8 cellular contexts compared by ENCODE assay signal in the genomic region with DNA sequence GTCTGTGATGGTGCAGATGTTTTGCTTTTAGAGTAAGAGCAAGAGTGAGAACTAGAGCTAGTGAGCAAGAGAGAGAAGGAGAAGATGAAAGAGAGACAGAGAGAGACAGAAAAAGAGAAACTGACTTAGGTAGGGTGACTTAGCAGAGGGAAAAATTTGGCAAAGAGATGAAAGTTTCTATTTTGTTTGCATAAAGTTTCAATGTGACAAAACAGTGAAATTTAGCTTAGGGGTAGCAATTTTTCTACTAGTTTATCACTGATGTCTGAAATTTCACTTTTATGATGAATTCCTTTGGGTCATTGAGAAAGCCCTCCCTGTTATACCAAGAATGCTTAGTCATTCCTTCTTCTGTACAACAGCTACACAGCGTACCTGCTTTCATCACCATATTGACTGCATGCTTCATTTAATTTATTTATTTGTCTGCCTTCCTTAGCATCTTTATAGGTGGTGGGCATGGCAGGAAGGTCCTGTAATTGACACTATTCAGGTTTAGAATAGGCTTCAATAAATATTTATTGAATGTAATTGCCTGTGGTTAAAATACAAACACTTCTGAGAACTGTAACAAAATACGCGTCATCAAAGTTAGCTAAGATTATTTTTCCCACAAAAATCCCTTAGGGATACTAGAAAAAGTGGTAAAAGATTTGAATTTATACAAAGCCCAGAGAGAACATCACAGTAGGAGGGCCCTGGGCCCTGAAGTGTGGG. TPM values are rescaled to one million over a fixed set of nuclear protein-coding genes. Genes with fewer than 3 reads are reported as not detected.
DNase-seq lines count a peak whose midpoint lies in the region; ATAC-seq and TF ChIP-seq lines count a peak whose summit lies in the region.

No MANE protein-coding gene starts in this region.

- no peaks in the 10 kb centered on the region for H3K36me3 Mint-ChIP-seq in CD4-positive, CD25-positive, alpha-beta regulatory T cell
- H3K36me3 Mint-ChIP-seq in T-helper 2 cell treated with Interferon-gamma antibody and Interleukin-4, amounts not matched to agents 5 μg/mL and 100 μg/mL, for 36 hours (ENCODE audit: low read depth) = no peaks in the 10 kb centered on the region
- H3K36me3 Mint-ChIP-seq in nephron progenitor cell (ENCODE audit: low read depth) = no peaks in the 10 kb centered on the region

- intact Hi-C loops in spleen (cut with DNase I; ENCODE audit: low total_unique reads) = no loop called here

- H3K9me3 Mint-ChIP-seq in CD4-positive, CD25-positive, alpha-beta regulatory T cell = no peaks in the 10 kb centered on the region
- no peaks in the 10 kb centered on the region for H3K9me3 Mint-ChIP-seq in T-helper 2 cell treated with Interferon-gamma antibody and Interleukin-4, amounts not matched to agents 5 μg/mL and 100 μg/mL, for 36 hours
- no peaks in the 10 kb centered on the region for H3K9me3 Mint-ChIP-seq in nephron progenitor cell

- H3K27ac ChIP-seq in CD4-positive, CD25-positive, alpha-beta regulatory T cell (ENCODE audit: insufficient read depth, low read length, poor library complexity, severe bottlenecking) = no peak overlapping the region
- H3K27ac ChIP-seq in spleen = peak overlapping the region in 4 of 8 donors; percentile 24 to 76 (median 64)

- H3K36me3 ChIP-seq in CD4-positive, CD25-positive, alpha-beta regulatory T cell (ENCODE audit: control insufficient read depth, insufficient read depth, low read length) = no peaks in the 10 kb centered on the region
- no peaks in the 10 kb centered on the region for H3K36me3 ChIP-seq in spleen

- H3K4me1 ChIP-seq in CD4-positive, CD25-positive, alpha-beta regulatory T cell (ENCODE audit: control insufficient read depth, insufficient read depth, low read length, poor library complexity, severe bottlenecking) = peaks cover 39% of the 10 kb centered on the region
- peaks cover 0 to 61% (median 39%) of the 10 kb centered on the region in 6 donors for H3K4me1 ChIP-seq in spleen

- peak in 1 of 2 donors; percentile 40 for ATAC-seq in CD4-positive, CD25-positive, alpha-beta regulatory T cell (ENCODE audit: low read depth in 2 of 2)
- ATAC-seq in GM18907 (IDR thresholded peaks at IDR 0.05; ENCODE audit: unreplicated experiment) (peak; percentile 61), HG03039 (IDR thresholded peaks at IDR 0.05; ENCODE audit: unreplicated experiment) (peak; percentile 66)

- H3K4me3 ChIP-seq in CD4-positive, CD25-positive, alpha-beta regulatory T cell (ENCODE audit: low read depth, low read length) = peak overlapping the region; percentile 56
- H3K4me3 ChIP-seq in spleen = no peak overlapping the region

- peak overlapping the region; percentile 29 to 79 (median 29) for H3K27ac Mint-ChIP-seq in CD4-positive, CD25-positive, alpha-beta regulatory T cell
- H3K27ac Mint-ChIP-seq in T-helper 2 cell treated with Interferon-gamma antibody and Interleukin-4, amounts not matched to agents 5 μg/mL and 100 μg/mL, for 36 hours = peak overlapping the region; percentile 81
- peak overlapping the region; percentile 3 for H3K27ac Mint-ChIP-seq in nephron progenitor cell

- DNase-seq in CD4-positive, CD25-positive, alpha-beta regulatory T cell = peak in 1 of 3 donors; percentile 54
- no peak for DNase-seq in T-helper 2 cell treated with Interferon-gamma antibody and Interleukin-4, amounts not matched to agents 5 μg/mL and 100 μg/mL, for 36 hours (ENCODE audit: low spot score)
- DNase-seq in nephron progenitor cell (no peak), spleen (no peak), SW 1271 (lab: John Stamatoyannopoulos, UW) (no peak)
- DNase-seq in activated CD4-positive, alpha-beta T cell treated with anti-CD3 and anti-CD28 coated beads for 1 hour = no peak

- H3K4me1 Mint-ChIP-seq in CD4-positive, CD25-positive, alpha-beta regulatory T cell = peaks cover 28 to 53% (median 42%) of the 10 kb centered on the region in 4 donors
- peaks cover 47% of the 10 kb centered on the region for H3K4me1 Mint-ChIP-seq in T-helper 2 cell treated with Interferon-gamma antibody and Interleukin-4, amounts not matched to agents 5 μg/mL and 100 μg/mL, for 36 hours (ENCODE audit: low read depth)
- peaks cover 5% of the 10 kb centered on the region for H3K4me1 Mint-ChIP-seq in nephron progenitor cell

- H3K27me3 ChIP-seq in CD4-positive, CD25-positive, alpha-beta regulatory T cell (ENCODE audit: control insufficient read depth, insufficient read depth, low read length) = no peaks in the 10 kb centered on the region
- H3K27me3 ChIP-seq in spleen (replicated peaks in 1 of 7) = no peaks in the 10 kb centered on the region

- no peak for TF ChIP-seq POLR2A in spleen (IDR thresholded peaks at IDR 0.05)

- WGBS in spleen, 5 donors = 58 to 78% (median 65%) methylated on average over 3 of the region's 3 CpGs

- TF ChIP-seq CTCF in nephron progenitor cell (IDR thresholded peaks at IDR 0.05) = no peak
- no peak for TF ChIP-seq CTCF in spleen (IDR thresholded peaks at IDR 0.05 in 8 of 11, conservative IDR thresholded peaks at IDR 0.05 in 3 of 11)

- no peaks in the 10 kb centered on the region for H3K9me3 ChIP-seq in CD4-positive, CD25-positive, alpha-beta regulatory T cell (ENCODE audit: control insufficient read depth in 2 of 2, low read length in 2 of 2)
- H3K9me3 ChIP-seq in spleen = no peaks in the 10 kb centered on the region

- no peaks in the 10 kb centered on the region for H3K27me3 Mint-ChIP-seq in CD4-positive, CD25-positive, alpha-beta regulatory T cell
- H3K27me3 Mint-ChIP-seq in T-helper 2 cell treated with Interferon-gamma antibody and Interleukin-4, amounts not matched to agents 5 μg/mL and 100 μg/mL, for 36 hours (ENCODE audit: low read depth) = no peaks in the 10 kb centered on the region
- H3K27me3 Mint-ChIP-seq in nephron progenitor cell (ENCODE audit: low read depth, poor library complexity) = peaks cover 2% of the 10 kb centered on the region

- peak overlapping the region in 3 of 4 donors; percentile 21 to 44 (median 28) for H3K4me3 Mint-ChIP-seq in CD4-positive, CD25-positive, alpha-beta regulatory T cell
- peak overlapping the region; percentile 47 for H3K4me3 Mint-ChIP-seq in T-helper 2 cell treated with Interferon-gamma antibody and Interleukin-4, amounts not matched to agents 5 μg/mL and 100 μg/mL, for 36 hours
- H3K4me3 Mint-ChIP-seq in nephron progenitor cell = no peak overlapping the region

RNA-seq across cellular contexts. Expression of a gene that starts 19.9 kb away (rescaled TPM):
- 88.8 TPM for total RNA-seq in CD4-positive, CD25-positive, alpha-beta regulatory T cell
- polyA plus RNA-seq in CD4-positive, CD25-positive, alpha-beta regulatory T cell = 100 to 1,000 TPM; 163 to 306 (median 236) TPM
- 100 to 1,000 TPM; 204 to 566 (median 366) TPM for total RNA-seq in spleen
- polyA plus RNA-seq in spleen = 100 to 1,000 TPM in 1 of 3 donors, 10 to 100 TPM in 2; 67.1 to 112 (median 82.9) TPM

Comparison
In these comparisons a context has a peak if more than half of its experiments do, and no peak if none do; other contexts are left out.
1. H3K27ac Mint-ChIP-seq: peak in every context shown above with its lines; median percentile 81 in T-helper 2 cell treated with Interferon-gamma antibody and Interleukin-4, amounts not matched to agents 5 μg/mL and 100 μg/mL, for 36 hours; 29 in CD4-positive, CD25-positive, alpha-beta regulatory T cell; 3 in nephron progenitor cell.